In the genomic region with DNA sequence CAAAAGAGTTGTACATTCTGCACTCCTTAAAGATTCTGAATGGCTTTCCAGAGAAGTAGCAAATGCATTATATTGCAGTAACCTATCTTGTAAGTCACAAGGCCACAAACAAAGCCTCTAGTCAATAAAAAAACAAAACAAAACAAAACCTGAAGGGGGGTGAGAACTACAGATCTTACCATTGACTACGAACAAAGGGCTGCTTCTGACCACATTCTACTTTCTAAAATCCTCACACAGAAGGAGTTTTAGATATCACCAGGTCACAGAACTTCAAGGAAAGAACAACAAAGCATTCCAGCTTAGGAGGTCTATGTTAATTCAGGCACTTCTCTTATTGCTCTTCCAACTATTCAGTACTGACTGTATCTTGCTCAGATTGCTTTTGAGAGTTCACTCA, we compare ENCODE assay signal across 16 cellular contexts.
"Had no signal": no experiment of that assay in that cellular context is flagged by ENCODE, and none has a peak within 500 bp of the region (broad histone marks: within the 10 kb centered on the region; RNA-seq: fewer than 3 reads in every experiment).

No MANE protein-coding gene starts in this region.

- H3K36me3 ChIP-seq: breast epithelium, right atrium auricular region, transverse colon had no signal

- ATAC-seq: activated T-cell treated with anti-CD3 and anti-CD28 coated beads, Interleukin-2, amount 50 U/mL, for 72 hours; foreskin keratinocyte; left lobe of liver; stimulated activated effector memory CD8-positive, alpha-beta T cell treated with anti-CD3 and anti-CD28 coated beads, Interleukin-12 subunit alpha, Interleukin-12 subunit beta, amount 100 ng/mL, for 72 hours had no signal

- H3K27me3 ChIP-seq: breast epithelium, foreskin keratinocyte, right atrium auricular region, transverse colon had no signal

- H3K27ac ChIP-seq: breast epithelium, foreskin keratinocyte, transverse colon, VCaP had no signal

- H3K4me3 ChIP-seq: breast epithelium, right atrium auricular region, smooth muscle cell, transverse colon had no signal

- H3K9me3 ChIP-seq: breast epithelium, right atrium auricular region, transverse colon had no signal

- H3K4me1 ChIP-seq: breast epithelium, foreskin keratinocyte, right atrium auricular region, transverse colon had no signal

- FAIRE-seq: endothelial cell of umbilical vein had no signal

- DNase-seq: activated CD4-positive, alpha-beta memory T cell treated with anti-CD3 and anti-CD28 coated beads, Interleukin-2, amount 10 ng/mL, durations not matched to agents 7 days and 5 days; activated gamma-delta T cell treated with Interleukin-2 at 50 U/mL for 16 hours; activated naive CD8-positive, alpha-beta T cell treated with anti-CD3 and anti-CD28 coated beads for 36 hours; activated T-cell treated with anti-CD3 and anti-CD28 coated beads, Interleukin-2, amount 50 U/mL, for 72 hours; anterior cingulate cortex; foreskin keratinocyte; head of caudate nucleus; T-helper 1 cell; transverse colon had no signal
